ENCODE assay signal across 8 cellular contexts in the genomic region with DNA sequence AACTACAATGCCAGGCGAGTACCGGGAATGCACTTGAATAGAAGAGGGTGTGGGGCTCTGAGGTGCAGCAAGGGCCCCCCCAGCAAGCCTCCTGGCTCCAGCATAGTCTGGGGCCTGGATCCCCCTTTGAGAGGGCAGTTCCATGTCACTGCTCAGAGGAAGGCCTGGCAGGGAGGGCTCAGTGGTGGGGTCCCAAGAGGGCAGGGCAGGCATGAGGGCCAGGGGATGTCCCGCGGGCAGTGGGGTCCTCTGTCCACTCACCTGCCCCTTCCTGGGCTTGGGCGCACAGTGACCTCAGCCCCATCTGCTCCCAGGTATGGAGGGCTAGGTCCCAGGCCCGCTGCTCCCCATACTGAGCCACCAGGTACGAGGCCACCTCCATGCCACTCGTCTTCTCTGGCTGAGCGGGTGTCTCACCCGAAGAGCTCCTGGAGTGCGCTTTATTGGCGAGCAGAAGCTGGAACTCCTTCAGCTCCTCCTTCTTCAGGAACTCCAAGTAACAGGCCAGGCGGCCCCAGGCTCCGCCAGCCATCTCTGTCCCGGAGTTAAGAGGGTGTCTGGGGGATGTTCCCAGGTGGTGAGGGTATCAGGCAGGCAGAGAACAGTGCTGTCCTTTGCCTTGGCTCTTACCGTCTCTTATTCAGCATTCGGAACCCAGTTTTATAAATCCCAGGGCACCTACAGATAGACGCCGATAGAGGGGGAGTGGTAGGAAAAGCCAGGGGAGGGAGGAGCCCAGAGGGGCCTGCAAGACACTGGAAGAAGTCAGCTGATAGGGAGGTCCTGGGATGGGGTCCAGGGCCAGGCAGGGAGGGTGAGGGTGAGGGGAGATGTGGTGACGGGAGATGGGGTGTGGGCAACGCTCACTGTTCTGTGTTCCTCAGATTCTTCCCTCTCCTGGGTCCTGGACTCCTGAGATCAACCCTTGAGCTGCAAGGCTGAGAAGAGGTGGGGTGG. TPM values are rescaled to one million over a fixed set of nuclear protein-coding genes. Genes with fewer than 3 reads are reported as not detected.
A peak's percentile ranks its signal among the peaks of the same experiment; 100 is the strongest.
DNase-seq lines count a peak whose midpoint lies in the region; ATAC-seq and TF ChIP-seq lines count a peak whose summit lies in the region.

No MANE protein-coding gene starts in this region.

- peak overlapping the region; percentile 37 for H2AFZ ChIP-seq in smooth muscle cell (ENCODE audit: low read depth)

- ATAC-seq in activated T-cell treated with anti-CD3 and anti-CD28 coated beads, Interleukin-2, amount 50 U/mL, for 4 hours = peak; percentile 16 to 23
- ATAC-seq in GM18519 (IDR thresholded peaks at IDR 0.05; ENCODE audit: low FRiP score, unreplicated experiment) = no peak

- TF ChIP-seq CTCF in RWPE1 (conservative IDR thresholded peaks at IDR 0.05; ENCODE audit: low read depth) = no peak
- peak; percentile 5 for TF ChIP-seq CTCF in fibroblast of mammary gland (conservative IDR thresholded peaks at IDR 0.05; ENCODE audit: control insufficient read depth, insufficient read depth, low read depth, low read length)
- TF ChIP-seq CTCF in smooth muscle cell (IDR thresholded peaks at IDR 0.05; ENCODE audit: borderline replicate concordance, insufficient read depth, poor library complexity, severe bottlenecking) = no peak

- no peaks in the 10 kb centered on the region for H3F3A ChIP-seq in smooth muscle cell (ENCODE audit: low read depth)

- H3K27me3 Mint-ChIP-seq in activated T-cell treated with anti-CD3 and anti-CD28 coated beads, Interleukin-2, amount 50 U/mL, for 4 hours (ENCODE audit: low read depth) = no peaks in the 10 kb centered on the region

- CTCF ChIA-PET in RWPE1 (lab: Yijun Ruan, JAX) = no interaction called here

- no peaks in the 10 kb centered on the region for H3K27me3 ChIP-seq in smooth muscle cell (ENCODE audit: low read depth)

- H3K4me3 ChIP-seq in fibroblast of mammary gland (ENCODE audit: control insufficient read depth, low read depth, low read length) (peak overlapping the region; percentile 44), smooth muscle cell (no peak overlapping the region)

- H3K9ac ChIP-seq in smooth muscle cell (ENCODE audit: low read depth) = no peak overlapping the region

- H3K79me2 ChIP-seq in smooth muscle cell (ENCODE audit: low read depth) = no peaks in the 10 kb centered on the region

- no peaks in the 10 kb centered on the region for H4K20me1 ChIP-seq in smooth muscle cell (ENCODE audit: low read depth)

- no peaks in the 10 kb centered on the region for H3K36me3 ChIP-seq in smooth muscle cell (ENCODE audit: low read depth)

- H3K4me2 ChIP-seq in smooth muscle cell = peak overlapping the region; percentile 8

- H3K27ac ChIP-seq in RWPE1 (peak overlapping the region; percentile 99), smooth muscle cell (ENCODE audit: low read depth) (no peak overlapping the region)

- H3K4me3 Mint-ChIP-seq in activated T-cell treated with anti-CD3 and anti-CD28 coated beads, Interleukin-2, amount 50 U/mL, for 4 hours = peak overlapping the region; percentile 95

- WGBS in smooth muscle cell (ENCODE audit: low lambda C conversion rate) = 95% methylated on average over 21 of the region's 21 CpGs

- H3K36me3 Mint-ChIP-seq in activated T-cell treated with anti-CD3 and anti-CD28 coated beads, Interleukin-2, amount 50 U/mL, for 4 hours (ENCODE audit: insufficient read depth) = peaks cover 33% of the 10 kb centered on the region

- H3K4me1 ChIP-seq in smooth muscle cell (ENCODE audit: low read depth) = no peaks in the 10 kb centered on the region

- POLR2A ChIA-PET in RWPE1 (lab: Yijun Ruan, JAX; ENCODE audit: low non-redundant PET) = no interaction called here

- DNase-seq in activated T-cell treated with anti-CD3 and anti-CD28 coated beads, Interleukin-2, amount 50 U/mL, for 4 hours = no peak
- DNase-seq in activated T-cell treated with anti-CD3 and anti-CD28 coated beads, Interleukin-2, amount 50 U/mL, for 1 hour = no peak
- DNase-seq in RWPE1 (ENCODE audit: low spot score) = no peak
- DNase-seq in fibroblast of mammary gland (ENCODE audit: low read depth) = peak; percentile 40
- no peak for DNase-seq in smooth muscle cell (lab: John Stamatoyannopoulos, UW; ENCODE audit: unreplicated experiment)
- no peak for DNase-seq in putamen (ENCODE audit: low spot score)
- no peak for DNase-seq in NCI-H510A (lab: John Stamatoyannopoulos, UW)

- H3K9me3 ChIP-seq in smooth muscle cell (replicated peaks; ENCODE audit: low read depth) = no peaks in the 10 kb centered on the region

- H3K4me1 Mint-ChIP-seq in activated T-cell treated with anti-CD3 and anti-CD28 coated beads, Interleukin-2, amount 50 U/mL, for 4 hours (ENCODE audit: low read depth) = peaks cover 80% of the 10 kb centered on the region

- H3K9me3 Mint-ChIP-seq in activated T-cell treated with anti-CD3 and anti-CD28 coated beads, Interleukin-2, amount 50 U/mL, for 4 hours = no peaks in the 10 kb centered on the region

RNA-seq across cellular contexts. Expression of gene NLRP1, which starts 0.6 kb away (rescaled TPM):
- 10 to 100 TPM; 13.0 to 14.9 (median 14.7) TPM for total RNA-seq in activated T-cell treated with anti-CD3 and anti-CD28 coated beads, Interleukin-2, amount 50 U/mL, for 4 hours
- 47.2 and 49.3 TPM in 2 replicates for total RNA-seq in smooth muscle cell
- polyA plus RNA-seq in smooth muscle cell = 64.2 and 75.7 TPM in 2 replicates
